Comparison of ENCODE assay signal across 23 cellular contexts in genomic region chr3:127829537-127829936, GRCh38. TPM values are rescaled to one million over a fixed set of nuclear protein-coding genes. Genes with fewer than 3 reads are reported as not detected.
DNase-seq lines count a peak whose midpoint lies in the region; ATAC-seq, FAIRE-seq and TF ChIP-seq lines count a peak whose summit lies in the region.
"Had no signal": no experiment of that assay in that cellular context is flagged by ENCODE, and none has a peak within 500 bp of the region (broad histone marks: within the 10 kb centered on the region; RNA-seq: fewer than 3 reads in every experiment).

No MANE protein-coding gene starts in this region.

- no TSS peak for BruUV-seq in K562 (replicated peaks; lab: Mats Ljungman, UMichigan)

- intact Hi-C loops in K562 (cut with micrococcal nuclease), result no loop called here
- intact Hi-C loops in uterus (cut with DNase I; ENCODE audit: low total_unique reads), result no loop called here

- H3K4me1 ChIP-seq in K562 (replicated peaks in 1 of 2; ENCODE audit: control insufficient read depth in 2 of 2, insufficient read depth in 2 of 2, low read length in 2 of 2) (no peaks in the 10 kb centered on the region), MM.1S (ENCODE audit: low read length) (peaks cover 4% of the 10 kb centered on the region; the same call in 1 of the 2 replicates), uterus (no peaks in the 10 kb centered on the region)

- TF ChIP-seq CTCF in K562 (IDR thresholded peaks at IDR 0.05 in 2 of 3, conservative IDR thresholded peaks at IDR 0.05 in 1 of 3; ENCODE audit: insufficient read depth in 2 of 3, low read depth in 1 of 3, low read length in 3 of 3), result no peak
- TF ChIP-seq CTCF in MM.1S (IDR thresholded peaks at IDR 0.05; ENCODE audit: low read length), result no peak
- no peak for TF ChIP-seq CTCF in uterus (IDR thresholded peaks at IDR 0.05)

- TF ChIP-seq EP300 in K562 (IDR thresholded peaks at IDR 0.05; ENCODE audit: low read length), result no peak

- CTCF ChIA-PET in K562 (lab: Yijun Ruan, JAX; ENCODE audit: low intra/inter-chr PET ratio), result interaction anchor here (0.7 kb wide), 1 partner anchor 255 kb away, joined by 3 read pairs; no protein-coding TSS in a partner anchor

- H3K4me1 Mint-ChIP-seq in activated T-cell treated with anti-CD3 and anti-CD28 coated beads, Interleukin-2, amount 50 U/mL, for 72 hours (ENCODE audit: low read depth), result no peaks in the 10 kb centered on the region
- H3K4me1 Mint-ChIP-seq in activated T-cell treated with anti-CD3 and anti-CD28 coated beads, Interleukin-2, amount 50 U/mL, for 4 hours (ENCODE audit: low read depth), result no peaks in the 10 kb centered on the region
- H3K4me1 Mint-ChIP-seq: CD14-positive monocyte had no signal

- in situ Hi-C loops in K562 (cut with MboI), result no loop called here

- H3K4me3 ChIP-seq in K562 (no peak overlapping the region), MM.1S (ENCODE audit: low read length) (no peak overlapping the region), uterus (no peak overlapping the region)

- no peak for ATAC-seq in activated T-cell treated with anti-CD3 and anti-CD28 coated beads, Interleukin-2, amount 50 U/mL, for 72 hours (replicated peaks in 1 of 2)
- ATAC-seq in activated T-cell treated with anti-CD3 and anti-CD28 coated beads, Interleukin-2, amount 50 U/mL, for 4 hours, result no peak
- no peak for ATAC-seq in K562
- ATAC-seq: Panc1 had no signal

- H3K36me3 Mint-ChIP-seq in activated T-cell treated with anti-CD3 and anti-CD28 coated beads, Interleukin-2, amount 50 U/mL, for 72 hours (ENCODE audit: insufficient read depth in 2 of 2), result peaks cover 12 to 13% of the 10 kb centered on the region in 2 donors
- H3K36me3 Mint-ChIP-seq in activated T-cell treated with anti-CD3 and anti-CD28 coated beads, Interleukin-2, amount 50 U/mL, for 4 hours (ENCODE audit: insufficient read depth), result peaks cover 2% of the 10 kb centered on the region

- H3K9ac ChIP-seq in K562 (ENCODE audit: insufficient read depth in 1 of 2, low read depth in 2 of 2, low read length in 2 of 2), result no peak overlapping the region
- H3K9ac ChIP-seq in MM.1S (ENCODE audit: low read length), result no peak overlapping the region
- H3K9ac ChIP-seq: SK-N-SH had no signal

- H3K27ac ChIP-seq in K562 (ENCODE audit: extremely low read depth, low read depth, low read length) (no peak overlapping the region), MM.1S (ENCODE audit: low read length) (no peak overlapping the region), uterus (no peak overlapping the region)

- H4K20me1 ChIP-seq in K562 (replicated peaks; ENCODE audit: control insufficient read depth, insufficient read depth, low read length) (no peaks in the 10 kb centered on the region), MM.1S (ENCODE audit: insufficient read depth, low read length) (no peaks in the 10 kb centered on the region)

- H3K27me3 ChIP-seq in K562 (ENCODE audit: control insufficient read depth in 2 of 2, insufficient read depth in 2 of 2, low read length in 2 of 2) (no peaks in the 10 kb centered on the region; a peak in 1 of 5 replicates), MM.1S (replicated peaks; ENCODE audit: insufficient read depth, low read length) (no peaks in the 10 kb centered on the region), uterus (no peaks in the 10 kb centered on the region)

- TF ChIP-seq POLR2A in K562 (conservative IDR thresholded peaks at IDR 0.05), result no peak
- TF ChIP-seq POLR2A in uterus (IDR thresholded peaks at IDR 0.05), result no peak

- H3K9me3 ChIP-seq in K562 (replicated peaks; ENCODE audit: control insufficient read depth, insufficient read depth, low read depth, low read length) (no peaks in the 10 kb centered on the region), MM.1S (replicated peaks; ENCODE audit: insufficient read depth, low read length) (no peaks in the 10 kb centered on the region), uterus (peaks cover 0 to 5% of the 10 kb centered on the region in 2 donors)

- H3K4me3 Mint-ChIP-seq in activated T-cell treated with anti-CD3 and anti-CD28 coated beads, Interleukin-2, amount 50 U/mL, for 72 hours, result no peak overlapping the region
- H3K4me3 Mint-ChIP-seq in activated T-cell treated with anti-CD3 and anti-CD28 coated beads, Interleukin-2, amount 50 U/mL, for 4 hours, result no peak overlapping the region
- H3K4me3 Mint-ChIP-seq: CD14-positive monocyte, IgD-negative memory B cell had no signal

- no peaks in the 10 kb centered on the region for H3F3A ChIP-seq in MM.1S (ENCODE audit: insufficient read depth, low read length)

- H3K4me2 ChIP-seq in K562 (ENCODE audit: insufficient read depth, low read length), result no peak overlapping the region
- no peak overlapping the region for H3K4me2 ChIP-seq in MM.1S (ENCODE audit: low read depth, low read length)
- H3K4me2 ChIP-seq: SK-N-SH had no signal

- peaks cover 9 to 21% of the 10 kb centered on the region in 2 donors for H3K9me3 Mint-ChIP-seq in activated T-cell treated with anti-CD3 and anti-CD28 coated beads, Interleukin-2, amount 50 U/mL, for 72 hours
- peaks cover 35% of the 10 kb centered on the region for H3K9me3 Mint-ChIP-seq in activated T-cell treated with anti-CD3 and anti-CD28 coated beads, Interleukin-2, amount 50 U/mL, for 4 hours

- FAIRE-seq in K562 (lab: Jason Lieb, UNC), result no peak

- H3K79me2 ChIP-seq in K562 (ENCODE audit: control insufficient read depth, insufficient read depth, low read length) (no peaks in the 10 kb centered on the region), MM.1S (ENCODE audit: low read length) (no peaks in the 10 kb centered on the region)

- peak overlapping the region; percentile 12 for H3K27ac Mint-ChIP-seq in activated T-cell treated with anti-CD3 and anti-CD28 coated beads, Interleukin-2, amount 50 U/mL, for 72 hours
- H3K27ac Mint-ChIP-seq: CD14-positive monocyte, IgD-negative memory B cell had no signal

- POLR2A ChIA-PET in K562 (lab: Yijun Ruan, JAX), result no interaction called here

- H3K36me3 ChIP-seq in K562 (ENCODE audit: control insufficient read depth, insufficient read depth, low read length), result no peaks in the 10 kb centered on the region
- H3K36me3 ChIP-seq in MM.1S (replicated peaks; ENCODE audit: insufficient read depth, low read length), result no peaks in the 10 kb centered on the region
- no peaks in the 10 kb centered on the region for H3K36me3 ChIP-seq in uterus

- no peaks in the 10 kb centered on the region for H3K9me2 ChIP-seq in MM.1S (replicated peaks; ENCODE audit: insufficient read depth, low read length)
- H3K9me2 ChIP-seq: SK-N-SH had no signal

- WGBS in K562 (ENCODE audit: insufficient coverage, low coverage, missing lambda C conversion rate), result 0% methylated on average over 1 of the region's 1 CpG

- peaks cover 28% of the 10 kb centered on the region for H3K27me3 Mint-ChIP-seq in activated T-cell treated with anti-CD3 and anti-CD28 coated beads, Interleukin-2, amount 50 U/mL, for 72 hours (ENCODE audit: low read depth)
- peaks cover 22% of the 10 kb centered on the region for H3K27me3 Mint-ChIP-seq in activated T-cell treated with anti-CD3 and anti-CD28 coated beads, Interleukin-2, amount 50 U/mL, for 4 hours (ENCODE audit: low read depth)

- no peak overlapping the region for H2AFZ ChIP-seq in K562 (ENCODE audit: low read depth, low read length)
- H2AFZ ChIP-seq in MM.1S (ENCODE audit: low read length), result no peak overlapping the region

- no peaks in the 10 kb centered on the region for H3K9me1 ChIP-seq in K562 (ENCODE audit: control insufficient read depth, insufficient read depth, low read length)

- no peak for DNase-seq in activated T-cell treated with anti-CD3 and anti-CD28 coated beads, Interleukin-2, amount 50 U/mL, for 72 hours
- DNase-seq in activated T-cell treated with anti-CD3 and anti-CD28 coated beads, Interleukin-2, amount 50 U/mL, for 4 hours, result no peak
- DNase-seq in HT1080 (ENCODE audit: low read depth), result peak; percentile 53
- DNase-seq in K562 (ENCODE audit: extremely low read depth in 1 of 4, low spot score in 3 of 4), result no peak
- DNase-seq in stimulated activated CD4-positive, alpha-beta T cell treated with anti-CD3 and anti-CD28 coated beads, Interleukin-2, amount 100 ng/mL, for 24 hours, result no peak
- no peak for DNase-seq in MM.1S
- no peak for DNase-seq in uterus
- DNase-seq: DMS79 treated with DMSO at 0.1 percent for 48 hours; GOT3; HCEC 1CT; Kasumi-1; NCI-H1092; NCI-H1436 treated with DMSO at 0.1 percent for 48 hours; NCI-H1930; NCI-H2227 treated with DMSO at 0.1 percent for 48 hours; NCI-H510A treated with DMSO at 0.1 percent for 48 hours; NCI-H774; NK-92 treated with Interleukin-12 subunit alpha and Interleukin-12 subunit beta, amount 100 ng/mL, for 24 hours; SIG-M5; SK-N-SH had no signal

- no peak for TF ChIP-seq RAD21 in K562 (CRISPR knock-in tag; conservative IDR thresholded peaks at IDR 0.05 in 1 of 2, IDR thresholded peaks at IDR 0.05 in 1 of 2)

RNA-seq across cellular contexts. Expression of gene MGLL, which starts 7.2 kb away (rescaled TPM):
- total RNA-seq in activated T-cell treated with anti-CD3 and anti-CD28 coated beads, Interleukin-2, amount 50 U/mL, for 72 hours, result 1 to 10 TPM; 1.7 to 2.3 TPM
- 1 to 10 TPM; 2.2 to 8.0 (median 2.6) TPM for total RNA-seq in activated T-cell treated with anti-CD3 and anti-CD28 coated beads, Interleukin-2, amount 50 U/mL, for 4 hours
- 8.7 and 10.5 TPM in 2 replicates for total RNA-seq in HT1080 (2014; rRNA removed; shearing (Covaris generic))
- 8.0 and 8.1 TPM in 2 replicates for polyA plus RNA-seq in HT1080 (2015; cell fraction: cytosol; rRNA removed)
- polyA plus RNA-seq in HT1080 (2015; cell fraction: nucleus; rRNA removed), result 4.9 and 9.9 TPM in 2 replicates
- total RNA-seq in K562 (2011; cell fraction: chromatin; rRNA removed; ENCODE audit: low replicate concordance), result not detected in 2 replicates
- total RNA-seq in K562 (2011; cell fraction: nucleolus; rRNA removed), result 0.13 TPM in 1 of 2 replicates, not detected in the other
- 0.61 TPM in 1 of 2 replicates, not detected in the other for total RNA-seq in K562 (2011; cell fraction: nucleoplasm; rRNA removed)
- total RNA-seq in K562 (2014; rRNA removed) (0.32 TPM in 1 of 2 replicates, not detected in the other), K562 (2014; rRNA removed; fragmentation: Illumina TruSeq; extraction: Trizol) (not detected in 2 replicates), K562 (2015; rRNA removed; fragmentation: Illumina TruSeq; extraction: Trizol) (not detected in 2 replicates), K562 (2021) (0.18 and 0.60 TPM in 2 replicates), uterus (10 to 100 TPM; 12.6 to 44.8 (median 32.3) TPM)
- polyA plus RNA-seq in K562 (2011; rRNA removed) (not detected in 2 replicates), K562 (2014; fragmentation: Illumina TruSeq; extraction: Trizol) (not detected in 2 replicates), K562 (2014; fragmentation: Nextera tagmentation; extraction: Ambion mirVana) (not detected), K562 (2014; rRNA removed) (0.12 TPM in 1 of 2 replicates, not detected in the other)
- polyA plus RNA-seq in K562 (2011; cell fraction: cytosol; rRNA removed), result not detected in 2 replicates
- polyA plus RNA-seq in K562 (2011; cell fraction: nucleus; rRNA removed), result not detected in 2 replicates
- 0.09 TPM in 1 of 2 replicates, not detected in the other for polyA plus RNA-seq in K562 (2012)
- not detected in 2 replicates for polyA minus RNA-seq in K562 (2011; rRNA and poly(A)+ RNA removed)
- not detected in 2 replicates for polyA minus RNA-seq in K562 (2011; cell fraction: cytosol; rRNA and poly(A)+ RNA removed)
- polyA minus RNA-seq in K562 (2011; cell fraction: nucleus; rRNA and poly(A)+ RNA removed), result 0.13 and 0.33 TPM in 2 replicates
